Comparison of ENCODE assay signal across 8 cellular contexts in the genomic region with DNA sequence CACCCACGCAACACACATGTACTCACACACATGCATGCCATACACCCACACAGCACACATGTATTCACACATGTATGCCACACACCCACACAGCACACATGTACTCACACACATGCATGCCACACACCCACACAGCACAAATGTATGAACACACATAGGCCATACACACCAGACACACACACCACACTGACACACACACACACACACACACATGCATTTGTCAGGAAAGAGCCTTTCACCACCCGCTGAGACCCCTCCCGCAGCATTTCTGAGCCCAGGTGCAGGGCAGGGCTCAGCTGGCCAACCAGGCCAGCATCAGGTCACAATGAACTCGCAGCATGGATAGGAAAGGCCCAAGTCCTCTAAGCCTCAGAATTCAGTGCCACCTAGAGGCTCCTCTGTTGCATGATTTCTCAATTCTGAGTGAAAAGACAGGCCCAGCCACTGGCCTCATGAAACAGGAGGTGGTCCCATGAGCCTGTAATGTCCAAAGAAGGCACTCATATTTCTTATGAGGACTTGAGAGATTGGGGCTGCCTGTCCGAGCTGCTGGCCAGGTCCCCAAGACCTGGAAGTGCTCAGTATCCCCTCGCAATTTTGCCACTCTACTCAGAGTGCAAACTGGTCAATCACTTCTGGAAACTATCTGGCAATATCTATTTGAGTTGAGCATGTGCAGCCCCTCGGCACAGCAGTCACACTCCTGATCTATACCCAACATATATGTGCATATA. TPM values are rescaled to one million over a fixed set of nuclear protein-coding genes. Genes with fewer than 3 reads are reported as not detected.
DNase-seq lines count a peak whose midpoint lies in the region; ATAC-seq, FAIRE-seq and TF ChIP-seq lines count a peak whose summit lies in the region.

No MANE protein-coding gene starts in this region.

- 16 to 38% methylated on average over 5 to 7 of the region's 7 CpGs for WGBS in body of pancreas, 2 donors

- no peaks in the 10 kb centered on the region for H3K27me3 ChIP-seq in body of pancreas
- H3K27me3 ChIP-seq in effector memory CD4-positive, alpha-beta T cell (replicated peaks; ENCODE audit: control insufficient read depth, insufficient read depth, low read length, poor library complexity, severe bottlenecking) = no peaks in the 10 kb centered on the region

- no peak for TF ChIP-seq POLR2A in body of pancreas (IDR thresholded peaks at IDR 0.05)

- H3K27ac ChIP-seq in body of pancreas = no peak overlapping the region
- no peak overlapping the region for H3K27ac ChIP-seq in effector memory CD4-positive, alpha-beta T cell (ENCODE audit: insufficient read depth, low read length, poor library complexity, severe bottlenecking)

- peak; percentile 17 to 66 (median 54) for TF ChIP-seq CTCF in body of pancreas (IDR thresholded peaks at IDR 0.05)

- peak; percentile 85 for ATAC-seq in body of pancreas
- no peak for ATAC-seq in HG03196 (IDR thresholded peaks at IDR 0.05; ENCODE audit: unreplicated experiment)

- intact Hi-C loops in body of pancreas (cut with DNase I) = no loop called here

- H3K9me3 ChIP-seq in body of pancreas = no peaks in the 10 kb centered on the region
- no peaks in the 10 kb centered on the region for H3K9me3 ChIP-seq in effector memory CD4-positive, alpha-beta T cell (ENCODE audit: control insufficient read depth, low read length)

- H3K4me1 ChIP-seq in body of pancreas = no peaks in the 10 kb centered on the region
- H3K4me1 ChIP-seq in effector memory CD4-positive, alpha-beta T cell (ENCODE audit: control insufficient read depth, insufficient read depth, low read length, poor library complexity, severe bottlenecking) = no peaks in the 10 kb centered on the region

- DNase-seq in DMS 273 (lab: John Stamatoyannopoulos, UW; ENCODE audit: unreplicated experiment) (peak; percentile 72), HTR-8/SVneo (ENCODE audit: insufficient read length, low spot score) (peak; percentile 65), NCI-H748 treated with DMSO at 0.1 percent for 48 hours (lab: John Stamatoyannopoulos, UW) (peak; percentile 61), body of pancreas (peak; percentile 23 to 65 (median 40)), iPS-NIHi7 (ENCODE audit: extremely low spot score) (peak; percentile 89), stromal cell of bone marrow (ENCODE audit: low read depth) (peak; percentile 51)
- DNase-seq in effector memory CD4-positive, alpha-beta T cell = no peak

- no peaks in the 10 kb centered on the region for H3K36me3 ChIP-seq in body of pancreas (replicated peaks in 1 of 2; ENCODE audit: insufficient read depth in 1 of 2, low read depth in 2 of 2)
- H3K36me3 ChIP-seq in effector memory CD4-positive, alpha-beta T cell (ENCODE audit: control insufficient read depth, insufficient read depth, low read length) = no peaks in the 10 kb centered on the region

- H3K4me3 ChIP-seq in body of pancreas = no peak overlapping the region
- H3K4me3 ChIP-seq in effector memory CD4-positive, alpha-beta T cell (ENCODE audit: insufficient read depth, low read depth, low read length, poor library complexity, severe bottlenecking) = no peak overlapping the region

- FAIRE-seq in HTR-8/SVneo (lab: Jason Lieb, UNC) = peak; percentile 97

RNA-seq across cellular contexts. Expression of gene PSMG1, which starts 57.3 kb away (rescaled TPM):
- 10 to 100 TPM; 16.6 to 19.4 TPM for total RNA-seq in body of pancreas

Comparison
In these comparisons a context has a peak if more than half of its experiments do, and no peak if none do; other contexts are left out.
1. DNase-seq: peak in DMS 273 (single experiment), HTR-8/SVneo (single experiment), NCI-H748 treated with DMSO at 0.1 percent for 48 hours (single experiment), body of pancreas (4 of 4), iPS-NIHi7 (single experiment) and stromal cell of bone marrow (single experiment); none in effector memory CD4-positive, alpha-beta T cell (0 of 3).